ENCODE assay signal across 8 cellular contexts in genomic region chr5:132961887-132962286, GRCh38. TPM values are rescaled to one million over a fixed set of nuclear protein-coding genes. Genes with fewer than 3 reads are reported as not detected.
DNase-seq lines count a peak whose midpoint lies in the region; ATAC-seq, FAIRE-seq and TF ChIP-seq lines count a peak whose summit lies in the region.

No MANE protein-coding gene starts in this region.

- ATAC-seq in activated CD4-positive, alpha-beta T cell treated with anti-CD3 and anti-CD28 coated beads for 36 hours, result no peak
- ATAC-seq in left lobe of liver, result no peak
- ATAC-seq in GM21390 (IDR thresholded peaks at IDR 0.05; ENCODE audit: unreplicated experiment), result no peak

- CTCF ChIA-PET in activated CD4-positive, alpha-beta T cell treated with anti-CD3 and anti-CD28 coated beads for 36 hours (lab: Charles Lee), result interaction anchor here (0.6 to 0.9 kb wide), 3 partner anchors 19 to 142 kb away, joined by 3 to 5 read pairs (median 3); partner anchors contain the start of gene HSPA4

- no peak for FAIRE-seq in GM12892 (lab: Jason Lieb, UNC)

- H3K36me3 Mint-ChIP-seq in activated CD4-positive, alpha-beta T cell treated with anti-CD3 and anti-CD28 coated beads for 36 hours (ENCODE audit: low read depth), result peaks cover 19% of the 10 kb centered on the region

- no peaks in the 10 kb centered on the region for H3K9me3 Mint-ChIP-seq in activated CD4-positive, alpha-beta T cell treated with anti-CD3 and anti-CD28 coated beads for 36 hours (ENCODE audit: low read depth)

- peak overlapping the region; percentile 96 to 98 (median 98) for H3K9ac ChIP-seq in skeletal muscle tissue (ENCODE audit: low read depth in 1 of 3, low read length in 3 of 3)

- no peaks in the 10 kb centered on the region for H3K9me3 ChIP-seq in skeletal muscle tissue (ENCODE audit: control insufficient read depth in 3 of 3, low read length in 3 of 3)

- TF ChIP-seq CTCF in WI38 (IDR thresholded peaks at IDR 0.05; ENCODE audit: low read depth, low read length), result no peak

- peak overlapping the region; percentile 99 for H3K27ac Mint-ChIP-seq in activated CD4-positive, alpha-beta T cell treated with anti-CD3 and anti-CD28 coated beads for 36 hours

- no peaks in the 10 kb centered on the region for H3K27me3 Mint-ChIP-seq in activated CD4-positive, alpha-beta T cell treated with anti-CD3 and anti-CD28 coated beads for 36 hours

- peak overlapping the region; percentile 96 for H3K4me3 Mint-ChIP-seq in activated CD4-positive, alpha-beta T cell treated with anti-CD3 and anti-CD28 coated beads for 36 hours

- peak overlapping the region; percentile 79 for H3K4me3 ChIP-seq in WI38 (ENCODE audit: low read depth, low read length)
- peak overlapping the region; percentile 82 to 98 (median 88) for H3K4me3 ChIP-seq in skeletal muscle tissue (ENCODE audit: low read length in 3 of 3)

- H3K27me3 ChIP-seq in skeletal muscle tissue (ENCODE audit: control insufficient read depth in 3 of 3, insufficient read depth in 3 of 3, low read length in 3 of 3), result no peaks in the 10 kb centered on the region

- DNase-seq in activated CD4-positive, alpha-beta T cell treated with anti-CD3 and anti-CD28 coated beads for 36 hours, result no peak
- no peak for DNase-seq in activated CD4-positive, alpha-beta T cell treated with anti-CD3 and anti-CD28 coated beads for 48 hours
- DNase-seq in glomerular visceral epithelial cell (ENCODE audit: extremely low spot score) (peak; percentile 56), left lobe of liver (ENCODE audit: low spot score) (no peak), GM12892 (ENCODE audit: insufficient read length) (no peak)

- H3K4me1 ChIP-seq in skeletal muscle tissue (ENCODE audit: control insufficient read depth in 3 of 3, insufficient read depth in 3 of 3, low read length in 3 of 3), result peaks cover 5 to 16% (median 15%) of the 10 kb centered on the region in 3 donors

- POLR2A ChIA-PET in activated CD4-positive, alpha-beta T cell treated with anti-CD3 and anti-CD28 coated beads for 36 hours (lab: Charles Lee), result interaction anchor here (0.6 to 1.2 kb wide), 5 partner anchors 8 to 1261 kb away, joined by 3 to 6 read pairs (median 4); partner anchors contain the start of gene KIF3A

- intact Hi-C loops in activated CD4-positive, alpha-beta T cell treated with anti-CD3 and anti-CD28 coated beads for 36 hours (cut with DNase I, micrococcal nuclease), result loop anchor here (1.0 to 10.0 kb wide), 6 partner anchors 65 to 1327 kb away; partner anchors contain the start of genes PPP2CA (in 1 of the 2), RAD50 (in 1 of the 2), RAPGEF6 (in 1 of the 2) and VDAC1 (in 1 of the 2)

- TF ChIP-seq POLR2A in GM12892 (IDR thresholded peaks at IDR 0.05; ENCODE audit: low read depth, low read length), result no peak

- H3K27ac ChIP-seq in skeletal muscle tissue (ENCODE audit: low read depth, low read length), result peak overlapping the region; percentile 99

- peaks cover 0 to 2% (median 0%) of the 10 kb centered on the region in 3 donors for H3K36me3 ChIP-seq in skeletal muscle tissue (ENCODE audit: control insufficient read depth in 3 of 3, insufficient read depth in 3 of 3, low read length in 3 of 3)

- peaks cover 33% of the 10 kb centered on the region for H3K4me1 Mint-ChIP-seq in activated CD4-positive, alpha-beta T cell treated with anti-CD3 and anti-CD28 coated beads for 36 hours

RNA-seq across cellular contexts. Expression of gene AFF4, which starts 1.5 kb away (rescaled TPM):
- total RNA-seq in activated CD4-positive, alpha-beta T cell treated with anti-CD3 and anti-CD28 coated beads for 36 hours, result 10 to 100 TPM; 20.9 to 29.3 TPM
- 35.5 TPM for total RNA-seq in skeletal muscle tissue
- total RNA-seq in left lobe of liver, result 17.4 TPM
- 13.6 TPM for polyA plus RNA-seq in GM12892 (2012; ENCODE audit: missing spikeins)
